ENCODE assay signal across 21 cellular contexts in genomic region chr11:134373591-134374052, GRCh38. TPM values are rescaled to one million over a fixed set of nuclear protein-coding genes. Genes with fewer than 3 reads are reported as not detected.
"Had no signal": no experiment of that assay in that cellular context is flagged by ENCODE, and none has a peak within 500 bp of the region (broad histone marks: within the 10 kb centered on the region; RNA-seq: fewer than 3 reads in every experiment).

No MANE protein-coding gene starts in this region.

- H3K4me3 ChIP-seq: ascending aorta, breast epithelium, Peyer's patch had no signal

- H3K27me3 ChIP-seq: ascending aorta, breast epithelium, Peyer's patch had no signal

- ATAC-seq: activated CD8-positive, alpha-beta T cell treated with anti-CD3 and anti-CD28 coated beads, Interleukin-2, amount 10 ng/mL, durations not matched to agents 7 days and 5 days; activated T-cell treated with anti-CD3 and anti-CD28 coated beads, Interleukin-2, amount 50 U/mL, for 4 hours had no signal

- DNase-seq: activated CD4-positive, alpha-beta T cell treated with anti-CD3 and anti-CD28 coated beads, Interleukin-2, amount 10 ng/mL, durations not matched to agents 24 days and 14 days; activated CD4-positive, alpha-beta T cell treated with anti-CD3 and anti-CD28 coated beads, Interleukin-2, amount 50 U/mL, for 48 hours; activated CD8-positive, alpha-beta T cell treated with anti-CD3 and anti-CD28 coated beads, Interleukin-2, amount 10 ng/mL, durations not matched to agents 7 days and 5 days; activated gamma-delta T cell treated with Interleukin-2 at 50 U/mL for 16 hours; activated naive CD4-positive, alpha-beta T cell treated with anti-CD3 and anti-CD28 coated beads, Interleukin-2, amount 50 U/mL, for 16 hours; activated naive CD8-positive, alpha-beta T cell treated with anti-CD3 and anti-CD28 coated beads for 36 hours; activated T-cell treated with anti-CD3 and anti-CD28 coated beads, Interleukin-2, amount 50 U/mL, for 4 hours; amniotic stem cell; Karpas-422; KBM-7; NCI-H1105; NCI-H1417 treated with DMSO at 0.1 percent for 48 hours; NCI-H1930; Right ventricle myocardium superior; RPMI8226; T1000 had no signal

- H3K36me3 Mint-ChIP-seq: activated naive CD8-positive, alpha-beta T cell treated with anti-CD3 and anti-CD28 coated beads for 36 hours had no signal

- H3K4me3 Mint-ChIP-seq: activated CD4-positive, alpha-beta T cell treated with anti-CD3 and anti-CD28 coated beads, Interleukin-2, amount 10 ng/mL, durations not matched to agents 24 days and 14 days; activated CD8-positive, alpha-beta T cell treated with anti-CD3 and anti-CD28 coated beads, Interleukin-2, amount 10 ng/mL, durations not matched to agents 7 days and 5 days; activated naive CD8-positive, alpha-beta T cell treated with anti-CD3 and anti-CD28 coated beads for 36 hours; activated T-cell treated with anti-CD3 and anti-CD28 coated beads, Interleukin-2, amount 50 U/mL, for 4 hours; activated T-helper 1 cell treated with anti-CD3 and anti-CD28 coated beads, Interleukin-12 subunit alpha, Interleukin-12 subunit beta, Interleukin-2, Interleukin-4 antibody, amounts not matched to agents 30 ng/mL and 10 ng/mL and 1 ng/mL, durations not matched to agents 14 hours and 24 hours and 36 hours had no signal

- H3K4me1 Mint-ChIP-seq: activated CD4-positive, alpha-beta T cell treated with anti-CD3 and anti-CD28 coated beads, Interleukin-2, amount 10 ng/mL, durations not matched to agents 24 days and 14 days; activated naive CD8-positive, alpha-beta T cell treated with anti-CD3 and anti-CD28 coated beads for 36 hours had no signal

- H3K27me3 Mint-ChIP-seq: activated CD4-positive, alpha-beta T cell treated with anti-CD3 and anti-CD28 coated beads, Interleukin-2, amount 10 ng/mL, durations not matched to agents 24 days and 14 days; activated naive CD8-positive, alpha-beta T cell treated with anti-CD3 and anti-CD28 coated beads for 36 hours had no signal

- H3K4me1 ChIP-seq: ascending aorta, breast epithelium, Peyer's patch had no signal

- H3K27ac ChIP-seq: ascending aorta, breast epithelium, Peyer's patch had no signal

- H3K36me3 ChIP-seq: ascending aorta, breast epithelium, Peyer's patch had no signal

- H3K9me3 Mint-ChIP-seq: activated CD4-positive, alpha-beta T cell treated with anti-CD3 and anti-CD28 coated beads, Interleukin-2, amount 10 ng/mL, durations not matched to agents 24 days and 14 days; activated naive CD8-positive, alpha-beta T cell treated with anti-CD3 and anti-CD28 coated beads for 36 hours; activated T-cell treated with anti-CD3 and anti-CD28 coated beads, Interleukin-2, amount 50 U/mL, for 4 hours; activated T-helper 1 cell treated with anti-CD3 and anti-CD28 coated beads, Interleukin-12 subunit alpha, Interleukin-12 subunit beta, Interleukin-2, Interleukin-4 antibody, amounts not matched to agents 30 ng/mL and 10 ng/mL and 1 ng/mL, durations not matched to agents 14 hours and 24 hours and 36 hours had no signal

- H3K9me3 ChIP-seq: ascending aorta, breast epithelium, Peyer's patch had no signal

- H3K27ac Mint-ChIP-seq: activated CD4-positive, alpha-beta T cell treated with anti-CD3 and anti-CD28 coated beads, Interleukin-2, amount 10 ng/mL, durations not matched to agents 24 days and 14 days; activated CD8-positive, alpha-beta T cell treated with anti-CD3 and anti-CD28 coated beads, Interleukin-2, amount 10 ng/mL, durations not matched to agents 7 days and 5 days; activated naive CD8-positive, alpha-beta T cell treated with anti-CD3 and anti-CD28 coated beads for 36 hours; activated T-helper 1 cell treated with anti-CD3 and anti-CD28 coated beads, Interleukin-12 subunit alpha, Interleukin-12 subunit beta, Interleukin-2, Interleukin-4 antibody, amounts not matched to agents 30 ng/mL and 10 ng/mL and 1 ng/mL, durations not matched to agents 14 hours and 24 hours and 36 hours had no signal

RNA-seq across cellular contexts. Expression of gene B3GAT1, which starts 38.4 kb away (rescaled TPM):
- total RNA-seq: MCF 10A had no signal
